In the genomic region with DNA sequence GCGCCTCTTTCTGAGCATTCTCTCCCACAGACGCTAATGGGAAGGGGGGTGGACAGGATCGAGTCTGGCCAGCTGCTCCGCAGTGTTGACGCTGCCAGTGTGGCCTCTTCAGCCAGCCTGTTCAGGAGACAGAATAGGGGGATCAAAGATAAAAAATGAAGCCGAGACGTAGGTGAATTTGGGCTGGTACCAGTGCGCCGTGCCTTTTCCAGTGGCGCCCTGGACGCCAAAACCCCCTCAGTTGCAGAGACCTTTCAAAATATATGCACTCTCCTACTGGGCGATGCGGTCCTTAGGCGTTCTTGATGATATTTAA, we compare ENCODE assay signal across 8 cellular contexts. TPM values are rescaled to one million over a fixed set of nuclear protein-coding genes. Genes with fewer than 3 reads are reported as not detected.
A peak's percentile ranks its signal among the peaks of the same experiment; 100 is the strongest.
DNase-seq lines count a peak whose midpoint lies in the region; ATAC-seq and TF ChIP-seq lines count a peak whose summit lies in the region.

No MANE protein-coding gene starts in this region.

- H3K4me1 Mint-ChIP-seq in MCF 10A (ENCODE audit: insufficient read depth, unreplicated experiment) (peaks cover 28% of the 10 kb centered on the region), memory B cell (peaks cover 26% of the 10 kb centered on the region)

- H3K27me3 Mint-ChIP-seq in MCF 10A (ENCODE audit: insufficient read depth, unreplicated experiment) (no peaks in the 10 kb centered on the region), memory B cell (no peaks in the 10 kb centered on the region)

- ATAC-seq in memory B cell (ENCODE audit: low read depth) (no peak), HG02571 (IDR thresholded peaks at IDR 0.05; ENCODE audit: unreplicated experiment) (no peak), HG03457 (IDR thresholded peaks at IDR 0.05; ENCODE audit: unreplicated experiment) (no peak), GM18868 (IDR thresholded peaks at IDR 0.05; ENCODE audit: unreplicated experiment) (no peak)

- CTCF ChIA-PET in MCF 10A (lab: Yijun Ruan, JAX), result no interaction called here

- peak overlapping the region; percentile 85 for H3K4me3 ChIP-seq in MG63

- H3K4me3 Mint-ChIP-seq in MCF 10A (ENCODE audit: unreplicated experiment) (peak overlapping the region; percentile 97), memory B cell (peak overlapping the region; percentile 96)

- POLR2A ChIA-PET in MCF 10A (lab: Yijun Ruan, JAX), result interaction anchor here (0.6 to 1.7 kb wide), 8 partner anchors 8 to 772 kb away, joined by 3 to 6 read pairs (median 4); no protein-coding TSS in a partner anchor

- TF ChIP-seq CTCF in MCF 10A (IDR thresholded peaks at IDR 0.05; ENCODE audit: unreplicated experiment), result no peak

- intact Hi-C loops in MCF 10A (cut with micrococcal nuclease), result no loop called here

- H3K9ac ChIP-seq in ES-I3 (ENCODE audit: low read depth, low read length), result peak overlapping the region; percentile 85

- H3K9me3 Mint-ChIP-seq in MCF 10A (ENCODE audit: unreplicated experiment) (no peaks in the 10 kb centered on the region), memory B cell (peaks cover 1% of the 10 kb centered on the region)

- H3K36me3 Mint-ChIP-seq in MCF 10A (ENCODE audit: insufficient read depth, unreplicated experiment), result peaks cover 3% of the 10 kb centered on the region
- H3K36me3 Mint-ChIP-seq in memory B cell, result peaks cover 7% of the 10 kb centered on the region

- H3K27ac Mint-ChIP-seq in MCF 10A (ENCODE audit: low read depth, unreplicated experiment) (peak overlapping the region; percentile 74), memory B cell (peak overlapping the region; percentile 95)

- H3K27me3 ChIP-seq in MG63, result no peaks in the 10 kb centered on the region

- DNase-seq in MG63, result peak; percentile 28
- peak; percentile 41 for DNase-seq in MCF 10A (ENCODE audit: unreplicated experiment)
- DNase-seq in memory B cell (ENCODE audit: low spot score in 2 of 2), result no peak
- no peak for DNase-seq in stimulated activated CD8-positive, alpha-beta memory T cell treated with anti-CD3 and anti-CD28 coated beads, Interleukin-4, amount 100 ng/mL, for 48 hours

- no peaks in the 10 kb centered on the region for H3K9me3 ChIP-seq in ES-I3 (ENCODE audit: control insufficient read depth, insufficient read depth, low read length)
- H3K9me3 ChIP-seq in MG63, result peaks cover 6% of the 10 kb centered on the region

- no peaks in the 10 kb centered on the region for H3K36me3 ChIP-seq in ES-I3 (ENCODE audit: insufficient read depth, low read length)
- H3K36me3 ChIP-seq in MG63, result no peaks in the 10 kb centered on the region

- H3K4me1 ChIP-seq in ES-I3 (ENCODE audit: insufficient read depth, low read length), result peaks cover 4% of the 10 kb centered on the region; the same call in 1 of the 2 replicates

- BruUV-seq in MCF 10A (replicated peaks; lab: Mats Ljungman, UMichigan), result no TSS peak

RNA-seq across cellular contexts. Expression of a gene that starts 1.1 kb away (rescaled TPM):
- 61.0 and 130 TPM in 2 replicates for total RNA-seq in MG63 (2014; rRNA removed; shearing (Covaris generic); ENCODE audit: low replicate concordance)
- 74.4 and 84.4 TPM in 2 replicates for total RNA-seq in MCF 10A (2022)

RNA-seq across cellular contexts. Expression of a gene that starts 1.3 kb away (rescaled TPM):
- 35.8 and 47.6 TPM in 2 replicates for total RNA-seq in MG63 (2014; rRNA removed; shearing (Covaris generic); ENCODE audit: low replicate concordance)
- 25.1 and 29.8 TPM in 2 replicates for total RNA-seq in MCF 10A (2022)

Comparison
In these comparisons a context has a peak if more than half of its experiments do, and no peak if none do; other contexts are left out.
1. DNase-seq: peak in MG63 (single experiment) and MCF 10A (single experiment); none in memory B cell (0 of 2) and stimulated activated CD8-positive, alpha-beta memory T cell treated with anti-CD3 and anti-CD28 coated beads, Interleukin-4, amount 100 ng/mL, for 48 hours (single experiment).